In genomic region chr10:75399461-75400162, GRCh38 we compare ENCODE assay signal across 9 cellular contexts. TPM values are rescaled to one million over a fixed set of nuclear protein-coding genes. Genes with fewer than 3 reads are reported as not detected.
DNase-seq lines count a peak whose midpoint lies in the region; ATAC-seq and TF ChIP-seq lines count a peak whose summit lies in the region.
"Had no signal": no experiment of that assay in that cellular context is flagged by ENCODE, and none has a peak within 500 bp of the region (broad histone marks: within the 10 kb centered on the region; RNA-seq: fewer than 3 reads in every experiment).

No MANE protein-coding gene starts in this region.

- no peak for TF ChIP-seq POLR2A in suprapubic skin (IDR thresholded peaks at IDR 0.05)

- H3K4me1 ChIP-seq in mesodermal cell (ENCODE audit: control insufficient read depth, insufficient read depth, low read length, poor library complexity, severe bottlenecking) (peaks cover 18% of the 10 kb centered on the region), suprapubic skin (peaks cover 57% of the 10 kb centered on the region)

- WGBS in mesodermal cell (ENCODE audit: insufficient coverage in 2 of 2), 2 experiments = 1 to 2% methylated on average over 40 to 48 of the region's 71 CpGs
- 3% methylated on average over 35 of the region's 71 CpGs for WGBS in suprapubic skin

- H3K27me3 ChIP-seq in suprapubic skin = peaks cover 5% of the 10 kb centered on the region

- no peaks in the 10 kb centered on the region for H3K9me3 ChIP-seq in mesodermal cell (ENCODE audit: control insufficient read depth, low read length)
- H3K9me3 ChIP-seq in suprapubic skin = no peaks in the 10 kb centered on the region

- H3K4me3 ChIP-seq in GM12865 (ENCODE audit: low read depth, low read length) (peak overlapping the region; percentile 66), epithelial cell of proximal tubule (ENCODE audit: low read depth, low read length) (peak overlapping the region; percentile 99), mesodermal cell (ENCODE audit: extremely low read depth, insufficient read depth, low read length, poor library complexity, severe bottlenecking) (peak overlapping the region; percentile 85), suprapubic skin (peak overlapping the region; percentile 89)

- peak overlapping the region; percentile 94 for H3K27ac ChIP-seq in mesodermal cell (ENCODE audit: low read depth, low read length, severe bottlenecking)
- H3K27ac ChIP-seq in suprapubic skin = peak overlapping the region; percentile 97

- H3K36me3 ChIP-seq in mesodermal cell (ENCODE audit: control insufficient read depth, insufficient read depth, low read length) (peaks cover 10% of the 10 kb centered on the region), suprapubic skin (peaks cover 11% of the 10 kb centered on the region)

- no peak for ATAC-seq in HG03442 (IDR thresholded peaks at IDR 0.05; ENCODE audit: unreplicated experiment)

- no peak for TF ChIP-seq EP300 in suprapubic skin (IDR thresholded peaks at IDR 0.05)

- peak; percentile 59 for TF ChIP-seq CTCF in GM12865 (IDR thresholded peaks at IDR 0.05; ENCODE audit: insufficient read depth, low read depth, low read length, missing control alignments)
- TF ChIP-seq CTCF in epithelial cell of proximal tubule (conservative IDR thresholded peaks at IDR 0.05; ENCODE audit: low read depth, low read length) = peak; percentile 47
- peak in 1 of 2 donors; percentile 73 for TF ChIP-seq CTCF in suprapubic skin (IDR thresholded peaks at IDR 0.05)

- DNase-seq in A172 (ENCODE audit: low spot score) (peak; percentile 62), GM12865 (ENCODE audit: low read depth) (peak; percentile 71), NCI-H146 (lab: John Stamatoyannopoulos, UW) (peak; percentile 66), epithelial cell of proximal tubule (ENCODE audit: low read depth) (no peak), suprapubic skin (ENCODE audit: low spot score in 2 of 2) (peak; percentile 89 to 92)
- DNase-seq in activated CD4-positive, alpha-beta T cell treated with anti-CD3 and anti-CD28 coated beads, Interleukin-2, amount 50 U/mL, for 48 hours = peak; percentile 53 to 54
- DNase-seq: natural killer cell had no signal

RNA-seq across cellular contexts. Expression of gene ZNF503, which starts 2.0 kb away (rescaled TPM):
- total RNA-seq in A172 (2014; rRNA removed; shearing (Covaris generic)) = 8.8 and 10.6 TPM in 2 replicates
- 8.5 and 9.6 TPM in 2 replicates for total RNA-seq in epithelial cell of proximal tubule
- polyA plus RNA-seq in mesodermal cell (2013, experiment 1 of 2) = 35.4 TPM
- polyA plus RNA-seq in mesodermal cell (2013, experiment 2 of 2) = 35.7 TPM
- total RNA-seq in suprapubic skin = 1 to 10 TPM; 5.7 to 7.6 (median 6.6) TPM

RNA-seq across cellular contexts. Expression of gene LRMDA, which starts 31.8 kb away (rescaled TPM):
- 0.07 TPM in 1 of 2 replicates, not detected in the other for total RNA-seq in A172 (2014; rRNA removed; shearing (Covaris generic))
- total RNA-seq in epithelial cell of proximal tubule (0.75 and 7.2 TPM in 2 replicates), suprapubic skin (1 to 10 TPM in 2 of 4 donors, under 1 TPM in 1, not detected in 1; 0.10 to 2.9 (median 1.9) TPM)
- 1.4 TPM for polyA plus RNA-seq in mesodermal cell (2013, experiment 1 of 2)
- polyA plus RNA-seq in mesodermal cell (2013, experiment 2 of 2) = 2.9 TPM
